Comparison of ENCODE assay signal across 18 cellular contexts in the genomic region with DNA sequence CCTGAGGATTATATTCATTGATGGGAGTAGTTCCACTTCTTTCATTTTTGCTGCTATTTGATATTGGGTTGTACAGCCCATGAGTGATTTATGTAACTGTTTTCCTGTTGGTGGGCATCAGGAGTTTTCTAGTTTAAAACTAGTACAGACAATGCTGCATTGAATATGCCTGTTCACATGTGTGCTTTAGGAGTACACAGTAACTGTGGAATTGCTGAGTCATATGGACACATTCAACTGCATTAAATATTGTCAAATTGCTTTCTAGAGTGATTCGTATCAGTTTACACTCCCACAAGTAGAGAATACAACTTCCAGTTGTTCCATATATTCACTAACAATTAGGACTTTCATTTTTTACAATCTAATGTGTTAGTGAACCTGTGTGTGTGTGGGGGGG. TPM values are rescaled to one million over a fixed set of nuclear protein-coding genes. Genes with fewer than 3 reads are reported as not detected.
DNase-seq lines count a peak whose midpoint lies in the region; ATAC-seq, FAIRE-seq and TF ChIP-seq lines count a peak whose summit lies in the region.
"Had no signal": no experiment of that assay in that cellular context is flagged by ENCODE, and none has a peak within 500 bp of the region (broad histone marks: within the 10 kb centered on the region; RNA-seq: fewer than 3 reads in every experiment).

No MANE protein-coding gene starts in this region.

- H3K18ac ChIP-seq in H1 (ENCODE audit: extremely low read depth, low read length) = no peak overlapping the region

- no peaks in the 10 kb centered on the region for H3K36me3 ChIP-seq in H1 (ENCODE audit: control insufficient read depth in 2 of 4, insufficient read depth in 4 of 4, low read length in 3 of 4)
- H3K36me3 ChIP-seq: left lung, Peyer's patch, thyroid gland had no signal

- no peak overlapping the region for H3K27ac ChIP-seq in H1 (ENCODE audit: low read depth, low read length)
- H3K27ac ChIP-seq: left lung, Peyer's patch, thyroid gland had no signal

- H3K23me2 ChIP-seq in H1 (ENCODE audit: low read depth, low read length) = no peaks in the 10 kb centered on the region

- WGBS in H1 (ENCODE audit: extremely low coverage in 1 of 2, insufficient coverage in 1 of 2, insufficient read length in 1 of 2, insufficient replicate concordance in 2 of 2, low coverage in 1 of 2, low lambda C conversion rate in 2 of 2, missing lambda C conversion rate in 1 of 2), 2 experiments = 79% methylated on average over 1 of the region's 1 CpG; no CpG with 5 or more reads in 1 of the 2 experiments

- no peak overlapping the region for H4K8ac ChIP-seq in H1 (ENCODE audit: extremely low read depth, insufficient read depth, low read length)

- no peak overlapping the region for H2BK12ac ChIP-seq in H1 (ENCODE audit: low read depth, low read length)

- H2BK120ac ChIP-seq in H1 (replicated peaks; ENCODE audit: low read depth, low read length) = no peak overlapping the region

- no peak overlapping the region for H2BK20ac ChIP-seq in H1 (ENCODE audit: low read length)

- H4K5ac ChIP-seq in H1 (ENCODE audit: insufficient read length, low read depth, low read length) = no peak overlapping the region

- DNase-seq in H4 (ENCODE audit: low spot score) (peak; percentile 29), OCI-M1 (lab: John Stamatoyannopoulos, UW) (peak; percentile 24), H1 (ENCODE audit: low read depth in 1 of 2, low spot score in 2 of 2) (no peak), myocyte (ENCODE audit: low read depth) (peak; percentile 10), NCI-H187 (lab: John Stamatoyannopoulos, UW) (no peak), Right ventricle myocardium superior (no peak), DMS153 (lab: John Stamatoyannopoulos, UW) (no peak)
- DNase-seq: activated CD4-positive, CD25-positive, alpha-beta regulatory T cell treated with anti-CD3 and anti-CD28 coated beads, Interleukin-2, amount 50 U/mL, for 72 hours; CD4-positive, alpha-beta memory T cell; central memory CD4-positive, alpha-beta T cell; hypothalamus; left lung; naive B cell; NCI-H524; Peyer's patch; thyroid gland had no signal

- CTCF ChIA-PET in H1 (lab: Charles Lee; ENCODE audit: partially characterized antibody) = interaction anchor here (0.6 kb wide), 1 partner anchor 420 kb away, joined by 3 read pairs; no protein-coding TSS in a partner anchor

- peaks cover 0 to under 1% (median 0%) of the 10 kb centered on the region in 4 experiments; a peak in 1 of 7 replicates for H3K4me1 ChIP-seq in H1 (replicated peaks in 1 of 4; ENCODE audit: control insufficient read depth in 3 of 4, insufficient read depth in 4 of 4, low read length in 3 of 4)
- H3K4me1 ChIP-seq: left lung, Peyer's patch had no signal

- no peak overlapping the region for H3K4me3 ChIP-seq in H1 (ENCODE audit: extremely low read depth in 1 of 4, insufficient read depth in 2 of 4, low read depth in 3 of 4, low read length in 4 of 4)
- H3K4me3 ChIP-seq: left lung, Peyer's patch, thyroid gland had no signal

- POLR2A ChIA-PET in H1 (lab: Charles Lee; ENCODE audit: partially characterized antibody) = no interaction called here

- H3K4me2 ChIP-seq in H1 (ENCODE audit: insufficient read depth in 1 of 2, low read depth in 2 of 2, low read length in 2 of 2) = no peak overlapping the region

- H3K9me3 ChIP-seq in H1 (ENCODE audit: insufficient read depth in 2 of 2, low read depth in 1 of 2, low read length in 1 of 2) = 0 out of 4 replicates have a peak, but pooled peaks cover 0 to 2% of the 10 kb centered on the region in 2 experiments
- H3K9me3 ChIP-seq: Peyer's patch, thyroid gland had no signal

- no peak overlapping the region for H2AFZ ChIP-seq in H1 (ENCODE audit: low read length)

- no peak overlapping the region for H2BK15ac ChIP-seq in H1 (ENCODE audit: low read length)

- FAIRE-seq in H1 (lab: Jason Lieb, UNC) = no peak

- TF ChIP-seq EP300 in H1 (IDR thresholded peaks at IDR 0.05; ENCODE audit: borderline replicate concordance in 1 of 2, low read depth in 2 of 2, low read length in 2 of 2) = no peak

- H3K56ac ChIP-seq in H1 (replicated peaks; ENCODE audit: insufficient read length, low read depth, low read length) = no peak overlapping the region

- no peaks in the 10 kb centered on the region for H4K20me1 ChIP-seq in H1 (replicated peaks in 1 of 2; ENCODE audit: control insufficient read depth in 1 of 2, insufficient read depth in 2 of 2, low read length in 2 of 2)

- H3K79me1 ChIP-seq in H1 (ENCODE audit: low read depth, low read length) = no peaks in the 10 kb centered on the region

- ATAC-seq in Right ventricle myocardium superior (ENCODE audit: poor library complexity) = no peak
- ATAC-seq: activated naive CD4-positive, alpha-beta T cell treated with anti-CD3 and anti-CD28 coated beads, Interleukin-2, amount 50 U/mL, for 72 hours; left lung had no signal

- no peak overlapping the region for H3K23ac ChIP-seq in H1 (ENCODE audit: insufficient read length)

- intact Hi-C loops in Right ventricle myocardium superior (cut with DNase I) = no loop called here

- H3K79me2 ChIP-seq in H1 (ENCODE audit: control insufficient read depth in 1 of 2, insufficient read depth in 2 of 2, low read length in 2 of 2) = no peaks in the 10 kb centered on the region

- no peak overlapping the region for H3K14ac ChIP-seq in H1 (ENCODE audit: insufficient read length)

- H2BK5ac ChIP-seq in H1 (ENCODE audit: low read depth, low read length) = no peak overlapping the region

- TF ChIP-seq CTCF in H1 (IDR thresholded peaks at IDR 0.05; ENCODE audit: control extremely low read depth in 1 of 3, insufficient read depth in 1 of 3, low read depth in 1 of 3, low read length in 3 of 3) = no peak

- H3K9ac ChIP-seq in H1 (replicated peaks in 1 of 4; ENCODE audit: extremely low read depth in 1 of 4, low read depth in 3 of 4, low read length in 3 of 4) = no peak overlapping the region

- no peak overlapping the region for H3K4ac ChIP-seq in H1 (replicated peaks; ENCODE audit: insufficient read length, low read depth, low read length)

- no peak overlapping the region for H4K91ac ChIP-seq in H1 (replicated peaks; ENCODE audit: insufficient read length, low read length)

- TF ChIP-seq RAD21 in H1 (IDR thresholded peaks at IDR 0.05 in 1 of 2, conservative IDR thresholded peaks at IDR 0.05 in 1 of 2; ENCODE audit: low read depth in 2 of 2, low read length in 2 of 2) = no peak

- H3K27me3 ChIP-seq in H1 (replicated peaks in 1 of 4; ENCODE audit: control insufficient read depth in 3 of 4, extremely low read depth in 1 of 4, insufficient read depth in 3 of 4, low read length in 3 of 4) = no peaks in the 10 kb centered on the region
- H3K27me3 ChIP-seq: left lung, Peyer's patch, thyroid gland had no signal

- H2AK5ac ChIP-seq in H1 (ENCODE audit: low read depth, low read length) = no peak overlapping the region

- TF ChIP-seq POLR2A in H1 (IDR thresholded peaks at IDR 0.05; ENCODE audit: control extremely low read depth in 1 of 2, low read depth in 2 of 2, low read length in 2 of 2) = no peak

TF ChIP-seq in H1, 55 proteins besides CTCF, POLR2A, EP300 and RAD21:
- TF ChIP-seq ASH2L (IDR thresholded peaks at IDR 0.05; ENCODE audit: low read length) (no peak), MAFK (IDR thresholded peaks at IDR 0.05; ENCODE audit: low read depth, low read length) (0 out of 2 replicates have a peak, but pooled peaks have one; percentile 6), RFX5 (IDR thresholded peaks at IDR 0.05; ENCODE audit: borderline replicate concordance, low read depth, low read length) (no peak)
TF ChIP-seq in H1: peak in this region for 1.

RNA-seq across cellular contexts. Expression of gene THSD4, which starts 59.8 kb away (rescaled TPM):
- total RNA-seq in H4 (2014; rRNA removed; shearing (Covaris generic)) = 0.58 and 1.2 TPM in 2 replicates
- total RNA-seq in H1 (2021; fragmentation: NEBNext Ultra II Directional; extraction: Animal tissue kit (Norgen Biotek cat#: 25700)) = 6.2 and 6.4 TPM in 2 replicates
- polyA plus RNA-seq in H1 (2011; rRNA removed) = 2.5 and 3.2 TPM in 2 replicates
- 3.3 TPM for polyA plus RNA-seq in H1 (2011; cell fraction: cytosol; rRNA removed)
- 9.5 TPM for polyA plus RNA-seq in H1 (2011; cell fraction: nucleus; rRNA removed)
- 4.1 to 4.9 TPM (median 4.3 TPM) in 4 replicates for polyA plus RNA-seq in H1 (2012, experiment 1 of 2)
- polyA plus RNA-seq in H1 (2012, experiment 2 of 2) = 0.51 TPM
- 3.8 TPM for polyA plus RNA-seq in H1 (2013, experiment 1 of 2)
- polyA plus RNA-seq in H1 (2013, experiment 2 of 2) = 3.6 TPM
- polyA minus RNA-seq in H1 (2011; rRNA and poly(A)+ RNA removed) = 8.5 and 9.1 TPM in 2 replicates
- polyA minus RNA-seq in H1 (2011; cell fraction: cytosol; rRNA and poly(A)+ RNA removed) = 3.3 TPM
- polyA minus RNA-seq in H1 (2011; cell fraction: nucleus; rRNA and poly(A)+ RNA removed) = 36.6 TPM
- 1.6 and 2.7 TPM in 2 replicates for total RNA-seq in myocyte
- 1.1 TPM for polyA plus RNA-seq in myocyte (2012)
- 75.6 TPM for total RNA-seq in Right ventricle myocardium superior
- total RNA-seq: activated naive CD4-positive, alpha-beta T cell treated with anti-CD3 and anti-CD28 coated beads, Interleukin-2, amount 50 U/mL, for 72 hours; CD4-positive, alpha-beta memory T cell; T-helper 1 cell treated with Interleukin-12 subunit alpha and Interleukin-12 subunit beta and Interleukin-4 antibody, amounts not matched to agents 30 ng/mL and 1 ng/mL, for 36 hours had no signal
- polyA plus RNA-seq: CD4-positive, alpha-beta memory T cell had no signal

Comparison
In these comparisons a context has a peak if more than half of its experiments do, and no peak if none do; other contexts are left out.
1. DNase-seq: peak in H4 (single experiment), OCI-M1 (single experiment) and myocyte (single experiment); none in H1 (0 of 2), NCI-H187 (0 of 2), Right ventricle myocardium superior (single experiment) and DMS153 (single experiment).
2. RNA of gene THSD4, which starts 59.8 kb away (total RNA-seq): 75.6 TPM in Right ventricle myocardium superior (single experiment); 6.2 to 6.4 TPM in H1, 1.6 to 2.7 TPM in myocyte and 0.58 to 1.2 TPM in H4; every median in the first group is over 10 times any median in the second.